23 cellular contexts compared by ENCODE assay signal in genomic region chr17:31693433-31694210, GRCh38.
DNase-seq lines count a peak whose midpoint lies in the region; ATAC-seq, FAIRE-seq and TF ChIP-seq lines count a peak whose summit lies in the region.
"Had no signal": no experiment of that assay in that cellular context is flagged by ENCODE, and none has a peak within 500 bp of the region (broad histone marks: within the 10 kb centered on the region; RNA-seq: fewer than 3 reads in every experiment).

No MANE protein-coding gene starts in this region.

- H3K36me3 ChIP-seq in HEK293 (ENCODE audit: control insufficient read depth in 2 of 2, insufficient read depth in 1 of 2, low read length in 2 of 2) (no peaks in the 10 kb centered on the region), adipocyte (ENCODE audit: control insufficient read depth, insufficient read depth, low read length, severe bottlenecking) (no peaks in the 10 kb centered on the region), sigmoid colon (no peaks in the 10 kb centered on the region)
- H3K36me3 ChIP-seq: HAP-1, stomach, upper lobe of right lung had no signal

- POLR2A ChIA-PET in HEK293 (lab: Yijun Ruan, JAX) = interaction anchor here (0.5 kb wide), 1 partner anchor 14 kb away, joined by 3 read pairs; no protein-coding TSS in a partner anchor

- 79 to 81% methylated on average over 5 of the region's 5 CpGs for WGBS in sigmoid colon, 2 donors

- TF ChIP-seq POLR2A in sigmoid colon (IDR thresholded peaks at IDR 0.05) = no peak
- no peak for TF ChIP-seq POLR2A in GM12892 (IDR thresholded peaks at IDR 0.05; ENCODE audit: low read depth, low read length)

- H3K4me1 ChIP-seq in HEK293 (ENCODE audit: control insufficient read depth, insufficient read depth, low read length) (no peaks in the 10 kb centered on the region), adipocyte (ENCODE audit: control insufficient read depth, insufficient read depth, low read length) (peaks cover 63% of the 10 kb centered on the region), sigmoid colon (peaks cover 0 to 78% (median 74%) of the 10 kb centered on the region in 4 donors)
- H3K4me1 ChIP-seq: HAP-1 had no signal

- H3K27me3 ChIP-seq in adipocyte (replicated peaks; ENCODE audit: control insufficient read depth, insufficient read depth, low read length) = no peaks in the 10 kb centered on the region
- H3K27me3 ChIP-seq in sigmoid colon = no peaks in the 10 kb centered on the region
- H3K27me3 ChIP-seq: body of pancreas, stomach, upper lobe of right lung had no signal

- intact Hi-C loops in sigmoid colon (cut with DNase I) = loop anchor here (1.0 to 5.0 kb wide), 3 partner anchors 46 to 149 kb away; no protein-coding TSS in a partner anchor

- TF ChIP-seq CTCF in HEK293 (tag by site-specific recombination; IDR thresholded peaks at IDR 0.05) (no peak), sigmoid colon (IDR thresholded peaks at IDR 0.05) (no peak)

- H3K4me3 ChIP-seq in HEK293 (ENCODE audit: low read depth, low read length) = no peak overlapping the region
- H3K4me3 ChIP-seq in adipocyte (ENCODE audit: low read length) = no peak overlapping the region
- H3K4me3 ChIP-seq in sigmoid colon = no peak overlapping the region
- H3K4me3 ChIP-seq: body of pancreas, HAP-1, skin epidermis, stomach, upper lobe of right lung had no signal

- TF ChIP-seq EP300 in sigmoid colon (IDR thresholded peaks at IDR 0.05) = peak; percentile 40 to 73 (median 68)

- H3K9ac ChIP-seq in adipocyte (ENCODE audit: low read length) = peak overlapping the region; percentile 83

- no peak for FAIRE-seq in GM12892 (lab: Jason Lieb, UNC)
- FAIRE-seq: GM19239 had no signal

- H3K27ac ChIP-seq in HEK293 (ENCODE audit: extremely low read depth, low read depth, low read length) = no peak overlapping the region
- H3K27ac ChIP-seq in sigmoid colon = peak overlapping the region; percentile 81 to 86 (median 83)
- H3K27ac ChIP-seq: body of pancreas, skin epidermis, upper lobe of right lung had no signal

- DNase-seq in adipocyte (ENCODE audit: low read depth) (peak; percentile 20), inferior parietal cortex (ENCODE audit: extremely low spot score) (peak; percentile 9), sigmoid colon (no peak), mesenteric fat pad (ENCODE audit: low spot score) (no peak), GM12892 (ENCODE audit: insufficient read length) (no peak)
- DNase-seq in stimulated activated CD4-positive, alpha-beta T cell treated with anti-CD3 and anti-CD28 coated beads, Interleukin-12 subunit alpha, Interleukin-12 subunit beta, amount 100 ng/mL, for 4 hours = no peak
- DNase-seq: ACHN; activated CD4-positive, alpha-beta T cell treated with anti-CD3 and anti-CD28 coated beads for 4 hours; activated gamma-delta T cell treated with Interleukin-2 at 50 U/mL for 16 hours; body of pancreas; DMS53; Karpas-422; MV-4-11; PC-3; SHP77 treated with DMSO at 0.1 percent for 48 hours; stimulated activated CD4-positive, alpha-beta T cell treated with anti-CD3 and anti-CD28 coated beads, Interleukin-2, amount 100 ng/mL, for 24 hours; stomach; upper lobe of right lung had no signal

- H3K9me3 ChIP-seq in HEK293 (ENCODE audit: control insufficient read depth, insufficient read depth, low read depth, low read length) (no peaks in the 10 kb centered on the region), adipocyte (ENCODE audit: control insufficient read depth, low read length) (no peaks in the 10 kb centered on the region), sigmoid colon (no peaks in the 10 kb centered on the region)
- H3K9me3 ChIP-seq: body of pancreas, HAP-1, stomach, upper lobe of right lung had no signal

- CTCF ChIA-PET in HEK293 (lab: Yijun Ruan, JAX) = interaction anchor here (0.6 to 0.8 kb wide), 2 partner anchors 104 to 149 kb away, joined by 3 read pairs; no protein-coding TSS in a partner anchor

- no peak for ATAC-seq in GM18867 (IDR thresholded peaks at IDR 0.05; ENCODE audit: unreplicated experiment)
- ATAC-seq: body of pancreas, PC-3, upper lobe of right lung had no signal

TF ChIP-seq in HEK293, 187 proteins besides CTCF, POLR2A, EP300 and RAD21:
- TF ChIP-seq ZNF768 (tag by site-specific recombination; IDR thresholded peaks at IDR 0.05) (peak; percentile 67; the same call in 1 of the 2 replicates), ZNF398 (tag by site-specific recombination; IDR thresholded peaks at IDR 0.05) (no peak)
TF ChIP-seq in HEK293: peak in this region for 1.

Comparison
In these comparisons a context has a peak if more than half of its experiments do, and no peak if none do; other contexts are left out.
1. DNase-seq: peak in adipocyte (single experiment) and inferior parietal cortex (single experiment); none in sigmoid colon (single experiment), mesenteric fat pad (single experiment), stimulated activated CD4-positive, alpha-beta T cell treated with anti-CD3 and anti-CD28 coated beads, Interleukin-12 subunit alpha, Interleukin-12 subunit beta, amount 100 ng/mL, for 4 hours (single experiment) and GM12892 (single experiment).